ENCODE assay signal across 18 cellular contexts in genomic region chr9:92048924-92049625, GRCh38.
DNase-seq lines count a peak whose midpoint lies in the region; ATAC-seq, FAIRE-seq and TF ChIP-seq lines count a peak whose summit lies in the region.
"Had no signal": no experiment of that assay in that cellular context is flagged by ENCODE, and none has a peak within 500 bp of the region (broad histone marks: within the 10 kb centered on the region; RNA-seq: fewer than 3 reads in every experiment).

No MANE protein-coding gene starts in this region.

- peak overlapping the region; percentile 7 for H3K4me3 Mint-ChIP-seq in chondrocyte (ENCODE audit: unreplicated experiment)
- H3K4me3 Mint-ChIP-seq in memory B cell, result no peak overlapping the region
- H3K4me3 Mint-ChIP-seq: dendritic cell treated with granulocyte-macrophage colony-stimulating factor and Interleukin-4, amounts not matched to agents 40 ng/mL and 50 ng/mL, for 4 days had no signal

- no peaks in the 10 kb centered on the region for H4K20me1 ChIP-seq in PC-9 (ENCODE audit: insufficient read depth)

- H3K36me3 ChIP-seq in HUES6 (ENCODE audit: control insufficient read depth, insufficient read depth, low read length), result peaks cover 68% of the 10 kb centered on the region
- peaks cover 32% of the 10 kb centered on the region for H3K36me3 ChIP-seq in PC-9 (ENCODE audit: low read depth)

- FAIRE-seq in GM12892 (lab: Jason Lieb, UNC), result no peak

- H3K4me1 Mint-ChIP-seq in chondrocyte (ENCODE audit: low read depth) (peaks cover 24% of the 10 kb centered on the region), memory B cell (no peaks in the 10 kb centered on the region)

- TF ChIP-seq CTCF in chondrocyte (IDR thresholded peaks at IDR 0.05) (no peak), PC-9 (conservative IDR thresholded peaks at IDR 0.05) (no peak)

- H3K9me3 ChIP-seq in HUES6 (ENCODE audit: control insufficient read depth, insufficient read depth, low read depth, low read length) (0 out of 2 replicates have a peak, but pooled peaks cover under 1% of the 10 kb centered on the region), PC-9 (ENCODE audit: insufficient read depth, low read depth) (no peaks in the 10 kb centered on the region)
- H3K9me3 ChIP-seq: sigmoid colon, SJSA1 had no signal

- POLR2A ChIA-PET in PC-9 (lab: Charles Lee; ENCODE audit: unreplicated experiment), result no interaction called here

- intact Hi-C loops in PC-9 (cut with micrococcal nuclease; ENCODE audit: unreplicated experiment), result no loop called here

- CTCF ChIA-PET in PC-9 (lab: Charles Lee), result no interaction called here

- H3K27ac Mint-ChIP-seq in chondrocyte (ENCODE audit: unreplicated experiment) (peak overlapping the region; percentile 90), memory B cell (peak overlapping the region; percentile 60)
- H3K27ac Mint-ChIP-seq: dendritic cell treated with granulocyte-macrophage colony-stimulating factor and Interleukin-4, amounts not matched to agents 40 ng/mL and 50 ng/mL, for 4 days had no signal

- BruUV-seq in PC-9 (replicated peaks; lab: Mats Ljungman, UMichigan), result no TSS peak

- peaks cover 5% of the 10 kb centered on the region for H3K9me3 Mint-ChIP-seq in chondrocyte (ENCODE audit: low read depth)
- peaks cover 4% of the 10 kb centered on the region for H3K9me3 Mint-ChIP-seq in memory B cell

- peaks cover 45% of the 10 kb centered on the region for H3K36me3 Mint-ChIP-seq in chondrocyte (ENCODE audit: low read depth)
- H3K36me3 Mint-ChIP-seq in memory B cell, result peaks cover 67% of the 10 kb centered on the region

- ATAC-seq in memory B cell (ENCODE audit: low read depth), result no peak
- ATAC-seq: heart left ventricle, left colon had no signal

- H3K4me1 ChIP-seq in HUES6 (ENCODE audit: control insufficient read depth, insufficient read depth, low read length) (peaks cover 25% of the 10 kb centered on the region), PC-9 (replicated peaks; ENCODE audit: insufficient read depth) (no peaks in the 10 kb centered on the region)
- H3K4me1 ChIP-seq: heart left ventricle, sigmoid colon, SJSA1 had no signal

- H3F3A ChIP-seq in PC-9 (ENCODE audit: insufficient read depth, low read depth), result no peaks in the 10 kb centered on the region

- H3K9ac ChIP-seq in HUES6 (ENCODE audit: low read length), result no peak overlapping the region

- no peak overlapping the region for H3K4me2 ChIP-seq in PC-9

- no peaks in the 10 kb centered on the region for H3K9me2 ChIP-seq in PC-9 (ENCODE audit: insufficient read depth)

- no peaks in the 10 kb centered on the region for H3K79me2 ChIP-seq in PC-9 (ENCODE audit: low read depth)

- H3K27me3 Mint-ChIP-seq in chondrocyte (ENCODE audit: low read depth), result no peaks in the 10 kb centered on the region
- no peaks in the 10 kb centered on the region for H3K27me3 Mint-ChIP-seq in memory B cell
- H3K27me3 Mint-ChIP-seq: dendritic cell treated with granulocyte-macrophage colony-stimulating factor and Interleukin-4, amounts not matched to agents 40 ng/mL and 50 ng/mL, for 4 days had no signal

- DNase-seq in DMS79 treated with DMSO at 0.1 percent for 48 hours (lab: John Stamatoyannopoulos, UW), result peak; percentile 7
- DNase-seq in chondrocyte (ENCODE audit: low spot score), result no peak
- no peak for DNase-seq in memory B cell (ENCODE audit: low spot score in 2 of 2)
- DNase-seq in stimulated activated CD4-positive, alpha-beta T cell treated with anti-CD3 and anti-CD28 coated beads, Interleukin-2, amount 100 ng/mL, for 24 hours, result no peak
- DNase-seq in PC-9, result no peak
- no peak for DNase-seq in GM12892 (ENCODE audit: insufficient read length)
- no peak for DNase-seq in NCI-H2196 (lab: John Stamatoyannopoulos, UW; ENCODE audit: unreplicated experiment)
- DNase-seq: activated CD4-positive, CD25-positive, alpha-beta regulatory T cell treated with anti-CD3 and anti-CD28 coated beads, Interleukin-2, amount 50 U/mL, for 72 hours; activated gamma-delta T cell treated with Interleukin-2 at 50 U/mL for 16 hours; erythroblast; heart left ventricle; left colon; NCI-H1092; sigmoid colon; stimulated activated CD4-positive, alpha-beta T cell treated with anti-CD3 and anti-CD28 coated beads, Interleukin-4, amount 100 ng/mL, for 1 hour had no signal

- H3K4me3 ChIP-seq in HUES6 (ENCODE audit: low read depth, low read length), result no peak overlapping the region
- H3K4me3 ChIP-seq in PC-9, result no peak overlapping the region
- H3K4me3 ChIP-seq: heart left ventricle, sigmoid colon, SJSA1 had no signal

- peak overlapping the region; percentile 37; the same call in 1 of the 2 replicates for H3K27ac ChIP-seq in HUES6 (ENCODE audit: low read depth, low read length)
- H3K27ac ChIP-seq in PC-9, result no peak overlapping the region
- H3K27ac ChIP-seq: heart left ventricle, sigmoid colon, SJSA1 had no signal

- TF ChIP-seq POLR2A in GM12892 (IDR thresholded peaks at IDR 0.05; ENCODE audit: low read depth, low read length), result no peak

- H3K27me3 ChIP-seq in HUES6 (ENCODE audit: control insufficient read depth, insufficient read depth, low read length), result no peaks in the 10 kb centered on the region
- H3K27me3 ChIP-seq in PC-9 (ENCODE audit: insufficient read depth, low read depth), result no peaks in the 10 kb centered on the region
- H3K27me3 ChIP-seq: heart left ventricle, sigmoid colon, SJSA1 had no signal

- H2AFZ ChIP-seq in PC-9, result no peak overlapping the region
